ENCODE assay signal across 8 cellular contexts in the genomic region with DNA sequence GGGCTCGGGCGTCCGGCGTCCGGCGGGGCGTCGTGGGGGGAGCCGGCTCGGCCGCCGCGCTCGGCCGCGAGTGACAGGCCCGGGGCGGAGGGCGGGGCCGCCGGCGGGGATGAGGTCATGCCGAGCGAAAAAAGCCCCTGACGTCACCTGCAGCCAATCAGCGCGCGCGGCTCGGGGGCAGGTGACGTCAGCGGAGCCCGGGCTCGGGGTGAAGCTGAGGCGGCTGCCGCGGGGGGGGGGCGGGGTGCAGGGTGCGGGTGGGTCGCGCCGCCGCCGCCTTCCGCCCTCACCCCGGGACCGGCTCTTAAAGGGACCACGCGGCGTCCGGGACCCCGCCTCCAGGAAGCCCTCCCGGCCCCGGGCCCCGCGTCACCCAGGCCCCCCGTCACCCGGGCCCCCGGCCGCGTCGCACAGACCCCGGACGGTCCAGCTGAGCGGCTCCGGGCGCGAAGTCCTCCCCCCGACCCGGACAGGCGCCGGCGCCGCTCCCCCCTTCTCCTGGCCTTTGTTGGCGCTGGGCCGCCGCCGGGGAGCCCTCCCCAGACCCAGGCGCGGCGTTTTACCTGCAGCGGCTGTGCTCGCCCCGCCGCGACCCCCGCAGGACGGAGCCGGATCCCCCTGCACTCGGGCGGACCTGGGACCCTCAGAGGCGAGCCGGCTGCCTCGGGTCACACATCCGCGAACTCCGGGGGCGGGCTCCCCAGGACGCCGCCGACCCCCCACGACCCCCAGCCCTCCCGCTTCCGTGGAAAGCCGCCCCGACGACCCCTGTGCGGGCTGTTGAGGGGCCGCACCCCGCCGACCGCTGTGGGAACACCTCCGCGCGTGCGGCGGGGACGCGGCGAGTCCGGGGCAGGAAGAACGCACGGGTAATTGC. TPM values are rescaled to one million over a fixed set of nuclear protein-coding genes. Genes with fewer than 3 reads are reported as not detected.
DNase-seq lines count a peak whose midpoint lies in the region; ATAC-seq and TF ChIP-seq lines count a peak whose summit lies in the region.

A gene with protein sequence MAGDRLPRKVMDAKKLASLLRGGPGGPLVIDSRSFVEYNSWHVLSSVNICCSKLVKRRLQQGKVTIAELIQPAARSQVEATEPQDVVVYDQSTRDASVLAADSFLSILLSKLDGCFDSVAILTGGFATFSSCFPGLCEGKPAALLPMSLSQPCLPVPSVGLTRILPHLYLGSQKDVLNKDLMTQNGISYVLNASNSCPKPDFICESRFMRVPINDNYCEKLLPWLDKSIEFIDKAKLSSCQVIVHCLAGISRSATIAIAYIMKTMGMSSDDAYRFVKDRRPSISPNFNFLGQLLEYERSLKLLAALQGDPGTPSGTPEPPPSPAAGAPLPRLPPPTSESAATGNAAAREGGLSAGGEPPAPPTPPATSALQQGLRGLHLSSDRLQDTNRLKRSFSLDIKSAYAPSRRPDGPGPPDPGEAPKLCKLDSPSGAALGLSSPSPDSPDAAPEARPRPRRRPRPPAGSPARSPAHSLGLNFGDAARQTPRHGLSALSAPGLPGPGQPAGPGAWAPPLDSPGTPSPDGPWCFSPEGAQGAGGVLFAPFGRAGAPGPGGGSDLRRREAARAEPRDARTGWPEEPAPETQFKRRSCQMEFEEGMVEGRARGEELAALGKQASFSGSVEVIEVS (minus strand): TSS at position 72 of the 877 bp plus-strand sequence. CDS start 6,445 bp downstream, outside the sequence.

- no peaks in the 10 kb centered on the region for H3K9me3 ChIP-seq in right lobe of liver

- WGBS in right lobe of liver (ENCODE audit: insufficient coverage, low coverage, low lambda C conversion rate, missing lambda C conversion rate) = 0% methylated on average over 10 of the region's 123 CpGs

- peak within 1 kb of the TSS; percentile 40 to 65 (median 43) for H3K4me3 ChIP-seq in right lobe of liver

- H3K27ac ChIP-seq in right lobe of liver = peak within 1 kb of the TSS; percentile 40 to 70 (median 40)

- DNase-seq in NCI-H526 treated with DMSO at 0.1 percent for 48 hours (lab: John Stamatoyannopoulos, UW) (peak; percentile 66), ecto neural progenitor cell (ENCODE audit: low spot score) (peak; percentile 91), right lobe of liver (peak; percentile 82 to 92 (median 90))
- DNase-seq in activated CD8-positive, alpha-beta memory T cell treated with anti-CD3 and anti-CD28 coated beads for 1 hour (ENCODE audit: extremely low read depth in 1 of 2, low read depth in 1 of 2) = peak; percentile 91 to 94
- DNase-seq in stimulated activated CD4-positive, alpha-beta T cell treated with anti-CD3 and anti-CD28 coated beads, Interleukin-2, amount 100 ng/mL, for 24 hours = peak; percentile 91 to 92

- no peaks in the 10 kb centered on the region for H3K36me3 ChIP-seq in right lobe of liver

- TF ChIP-seq POLR2A in right lobe of liver (IDR thresholded peaks at IDR 0.05) = peak; percentile 71

- intact Hi-C loops in right lobe of liver (cut with DNase I) = loop anchor here in 1 of 2 donors (10.0 kb wide), 1 partner anchor 118 kb away; no protein-coding TSS in a partner anchor

- H3K27me3 ChIP-seq in right lobe of liver = no peaks in the 10 kb centered on the region

- peak; percentile 68 for ATAC-seq in GM18498 (IDR thresholded peaks at IDR 0.05; ENCODE audit: unreplicated experiment)
- peak; percentile 46 for ATAC-seq in HG03196 (IDR thresholded peaks at IDR 0.05; ENCODE audit: unreplicated experiment)
- ATAC-seq in right lobe of liver = peak; percentile 60 to 72 (median 62)
- no peak for ATAC-seq in GM19467 (IDR thresholded peaks at IDR 0.05; ENCODE audit: unreplicated experiment)

- peaks cover 0 to 19% (median 5%) of the 10 kb centered on the region in 4 donors for H3K4me1 ChIP-seq in right lobe of liver

- no peak for TF ChIP-seq CTCF in right lobe of liver (IDR thresholded peaks at IDR 0.05)

RNA-seq across cellular contexts. Expression of the gene that starts here (rescaled TPM):
- 10 to 100 TPM in 2 of 6 experiments, 1 to 10 TPM in 2, under 1 TPM in 2; 0.22 to 13.7 (median 4.4) TPM for total RNA-seq in right lobe of liver
